1 cellular context compared by ENCODE assay signal in the genomic region with DNA sequence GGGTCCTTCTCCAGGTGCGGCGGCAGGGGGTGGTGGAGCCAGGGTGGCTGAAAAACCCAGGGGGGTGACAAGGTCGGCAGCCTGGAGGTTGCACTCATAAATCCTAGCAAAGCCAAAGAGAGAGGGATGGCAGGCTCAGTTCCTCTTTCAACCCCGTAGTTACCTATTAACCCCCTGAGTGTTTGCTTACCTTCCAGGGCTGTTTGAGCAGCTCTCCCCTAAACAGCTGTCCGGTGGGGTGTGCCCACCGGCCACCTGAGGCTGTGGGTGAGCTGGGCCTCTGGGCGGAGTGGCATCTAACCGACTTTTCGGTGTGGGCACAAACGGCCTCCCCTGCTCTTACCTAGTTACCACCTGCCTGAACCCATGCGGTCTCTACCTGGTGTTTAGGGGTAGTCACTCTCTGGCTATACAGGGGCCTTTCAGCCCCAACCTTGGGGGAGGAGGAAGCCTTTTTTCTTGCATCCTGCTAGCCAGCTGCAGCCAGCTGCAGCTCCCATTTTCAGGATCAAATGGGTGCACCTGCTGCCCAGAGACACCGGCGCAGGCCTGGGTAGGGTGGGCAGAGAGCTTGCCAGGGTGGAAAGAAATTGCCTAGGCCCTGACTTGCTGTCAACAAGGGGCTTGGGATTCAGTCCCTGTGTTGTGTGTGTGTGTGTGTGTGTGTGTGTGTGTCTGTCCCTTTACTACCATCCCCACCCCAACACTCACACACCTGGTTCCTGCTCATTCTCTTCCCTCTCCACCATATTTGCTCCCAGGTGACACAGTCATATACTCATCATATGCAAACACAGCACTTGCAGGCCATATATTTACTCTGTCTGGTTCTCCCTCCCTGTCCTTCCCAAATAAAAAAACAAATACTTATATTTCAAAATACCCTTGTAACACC.
TF ChIP-seq lines count a peak whose summit lies in the region.

No MANE protein-coding gene starts in this region.

TF ChIP-seq in HepG2, 621 proteins besides CTCF, POLR2A, EP300 and RAD21 (continued from another document and continues in another):
- TF ChIP-seq, protein P1, sequence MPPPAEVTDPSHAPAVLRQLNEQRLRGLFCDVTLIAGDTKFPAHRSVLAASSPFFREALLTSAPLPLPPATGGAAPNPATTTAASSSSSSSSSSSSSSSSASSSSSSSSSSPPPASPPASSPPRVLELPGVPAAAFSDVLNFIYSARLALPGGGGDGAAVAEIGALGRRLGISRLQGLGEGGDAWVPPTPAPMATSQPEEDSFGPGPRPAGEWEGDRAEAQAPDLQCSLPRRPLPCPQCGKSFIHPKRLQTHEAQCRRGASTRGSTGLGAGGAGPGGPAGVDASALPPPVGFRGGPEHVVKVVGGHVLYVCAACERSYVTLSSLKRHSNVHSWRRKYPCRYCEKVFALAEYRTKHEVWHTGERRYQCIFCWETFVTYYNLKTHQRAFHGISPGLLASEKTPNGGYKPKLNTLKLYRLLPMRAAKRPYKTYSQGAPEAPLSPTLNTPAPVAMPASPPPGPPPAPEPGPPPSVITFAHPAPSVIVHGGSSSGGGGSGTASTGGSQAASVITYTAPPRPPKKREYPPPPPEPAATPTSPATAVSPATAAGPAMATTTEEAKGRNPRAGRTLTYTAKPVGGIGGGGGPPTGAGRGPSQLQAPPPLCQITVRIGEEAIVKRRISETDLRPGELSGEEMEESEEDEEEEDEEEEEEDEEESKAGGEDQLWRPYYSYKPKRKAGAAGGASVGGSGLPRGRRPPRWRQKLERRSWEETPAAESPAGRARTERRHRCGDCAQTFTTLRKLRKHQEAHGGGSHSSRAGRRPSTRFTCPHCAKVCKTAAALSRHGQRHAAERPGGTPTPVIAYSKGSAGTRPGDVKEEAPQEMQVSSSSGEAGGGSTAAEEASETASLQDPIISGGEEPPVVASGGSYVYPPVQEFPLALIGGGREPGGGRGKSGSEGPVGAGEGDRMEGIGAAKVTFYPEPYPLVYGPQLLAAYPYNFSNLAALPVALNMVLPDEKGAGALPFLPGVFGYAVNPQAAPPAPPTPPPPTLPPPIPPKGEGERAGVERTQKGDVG (CRISPR knock-in tag; IDR thresholded peaks at IDR 0.05; ENCODE audit: borderline replicate concordance) = no peak
- TF ChIP-seq, protein P2, sequence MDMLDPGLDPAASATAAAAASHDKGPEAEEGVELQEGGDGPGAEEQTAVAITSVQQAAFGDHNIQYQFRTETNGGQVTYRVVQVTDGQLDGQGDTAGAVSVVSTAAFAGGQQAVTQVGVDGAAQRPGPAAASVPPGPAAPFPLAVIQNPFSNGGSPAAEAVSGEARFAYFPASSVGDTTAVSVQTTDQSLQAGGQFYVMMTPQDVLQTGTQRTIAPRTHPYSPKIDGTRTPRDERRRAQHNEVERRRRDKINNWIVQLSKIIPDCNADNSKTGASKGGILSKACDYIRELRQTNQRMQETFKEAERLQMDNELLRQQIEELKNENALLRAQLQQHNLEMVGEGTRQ (IDR thresholded peaks at IDR 0.05; ENCODE audit: low read depth, low read length) = no peak
- TF ChIP-seq, protein P2 (CRISPR knock-in tag; IDR thresholded peaks at IDR 0.05; ENCODE audit: borderline replicate concordance) = no peak
- TF ChIP-seq ZNF263 (CRISPR knock-in tag; IDR thresholded peaks at IDR 0.05) = no peak
- TF ChIP-seq ZBTB21 (CRISPR knock-in tag; IDR thresholded peaks at IDR 0.05) = no peak
- no peak for TF ChIP-seq ZNF253 (CRISPR knock-in tag; IDR thresholded peaks at IDR 0.05; ENCODE audit: borderline replicate concordance)
- no peak for TF ChIP-seq ZNF572 (CRISPR knock-in tag; IDR thresholded peaks at IDR 0.05)
- no peak for TF ChIP-seq SMYD3 (CRISPR knock-in tag; IDR thresholded peaks at IDR 0.05)
- TF ChIP-seq SNRNP70 (IDR thresholded peaks at IDR 0.05; ENCODE audit: low read depth, low read length) = no peak
- TF ChIP-seq SALL1 (CRISPR knock-in tag; IDR thresholded peaks at IDR 0.05) = peak; percentile 40; the same call in 1 of the 2 replicates
- no peak for TF ChIP-seq RFX3 (CRISPR knock-in tag; IDR thresholded peaks at IDR 0.05)
- TF ChIP-seq ZNF264 (CRISPR knock-in tag; IDR thresholded peaks at IDR 0.05) = no peak
- TF ChIP-seq CHD4 (IDR thresholded peaks at IDR 0.05; ENCODE audit: borderline replicate concordance, low read length) = no peak
- no peak for TF ChIP-seq SMAD9 (CRISPR knock-in tag; IDR thresholded peaks at IDR 0.05)
- TF ChIP-seq, protein P3, sequence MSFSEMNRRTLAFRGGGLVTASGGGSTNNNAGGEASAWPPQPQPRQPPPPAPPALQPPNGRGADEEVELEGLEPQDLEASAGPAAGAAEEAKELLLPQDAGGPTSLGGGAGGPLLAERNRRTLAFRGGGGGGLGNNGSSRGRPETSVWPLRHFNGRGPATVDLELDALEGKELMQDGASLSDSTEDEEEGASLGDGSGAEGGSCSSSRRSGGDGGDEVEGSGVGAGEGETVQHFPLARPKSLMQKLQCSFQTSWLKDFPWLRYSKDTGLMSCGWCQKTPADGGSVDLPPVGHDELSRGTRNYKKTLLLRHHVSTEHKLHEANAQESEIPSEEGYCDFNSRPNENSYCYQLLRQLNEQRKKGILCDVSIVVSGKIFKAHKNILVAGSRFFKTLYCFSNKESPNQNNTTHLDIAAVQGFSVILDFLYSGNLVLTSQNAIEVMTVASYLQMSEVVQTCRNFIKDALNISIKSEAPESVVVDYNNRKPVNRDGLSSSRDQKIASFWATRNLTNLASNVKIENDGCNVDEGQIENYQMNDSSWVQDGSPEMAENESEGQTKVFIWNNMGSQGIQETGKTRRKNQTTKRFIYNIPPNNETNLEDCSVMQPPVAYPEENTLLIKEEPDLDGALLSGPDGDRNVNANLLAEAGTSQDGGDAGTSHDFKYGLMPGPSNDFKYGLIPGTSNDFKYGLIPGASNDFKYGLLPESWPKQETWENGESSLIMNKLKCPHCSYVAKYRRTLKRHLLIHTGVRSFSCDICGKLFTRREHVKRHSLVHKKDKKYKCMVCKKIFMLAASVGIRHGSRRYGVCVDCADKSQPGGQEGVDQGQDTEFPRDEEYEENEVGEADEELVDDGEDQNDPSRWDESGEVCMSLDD (CRISPR knock-in tag; IDR thresholded peaks at IDR 0.05; ENCODE audit: borderline replicate concordance) = no peak
- no peak for TF ChIP-seq REXO4 (CRISPR knock-in tag; IDR thresholded peaks at IDR 0.05; ENCODE audit: borderline replicate concordance)
- TF ChIP-seq KDM6A (CRISPR knock-in tag; IDR thresholded peaks at IDR 0.05; ENCODE audit: low read depth) = no peak
- TF ChIP-seq, protein P4, sequence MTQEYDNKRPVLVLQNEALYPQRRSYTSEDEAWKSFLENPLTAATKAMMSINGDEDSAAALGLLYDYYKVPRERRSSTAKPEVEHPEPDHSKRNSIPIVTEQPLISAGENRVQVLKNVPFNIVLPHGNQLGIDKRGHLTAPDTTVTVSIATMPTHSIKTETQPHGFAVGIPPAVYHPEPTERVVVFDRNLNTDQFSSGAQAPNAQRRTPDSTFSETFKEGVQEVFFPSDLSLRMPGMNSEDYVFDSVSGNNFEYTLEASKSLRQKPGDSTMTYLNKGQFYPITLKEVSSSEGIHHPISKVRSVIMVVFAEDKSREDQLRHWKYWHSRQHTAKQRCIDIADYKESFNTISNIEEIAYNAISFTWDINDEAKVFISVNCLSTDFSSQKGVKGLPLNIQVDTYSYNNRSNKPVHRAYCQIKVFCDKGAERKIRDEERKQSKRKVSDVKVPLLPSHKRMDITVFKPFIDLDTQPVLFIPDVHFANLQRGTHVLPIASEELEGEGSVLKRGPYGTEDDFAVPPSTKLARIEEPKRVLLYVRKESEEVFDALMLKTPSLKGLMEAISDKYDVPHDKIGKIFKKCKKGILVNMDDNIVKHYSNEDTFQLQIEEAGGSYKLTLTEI (CRISPR knock-in tag; conservative IDR thresholded peaks at IDR 0.05) = no peak
- TF ChIP-seq THYN1 (CRISPR knock-in tag; IDR thresholded peaks at IDR 0.05; ENCODE audit: borderline replicate concordance, low read depth) = no peak
- no peak for TF ChIP-seq ZNF274 (CRISPR knock-in tag; IDR thresholded peaks at IDR 0.05)
- TF ChIP-seq, protein P5, sequence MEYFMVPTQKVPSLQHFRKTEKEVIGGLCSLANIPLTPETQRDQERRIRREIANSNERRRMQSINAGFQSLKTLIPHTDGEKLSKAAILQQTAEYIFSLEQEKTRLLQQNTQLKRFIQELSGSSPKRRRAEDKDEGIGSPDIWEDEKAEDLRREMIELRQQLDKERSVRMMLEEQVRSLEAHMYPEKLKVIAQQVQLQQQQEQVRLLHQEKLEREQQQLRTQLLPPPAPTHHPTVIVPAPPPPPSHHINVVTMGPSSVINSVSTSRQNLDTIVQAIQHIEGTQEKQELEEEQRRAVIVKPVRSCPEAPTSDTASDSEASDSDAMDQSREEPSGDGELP (IDR thresholded peaks at IDR 0.05; ENCODE audit: borderline replicate concordance, low read depth) = peak; percentile 97
- TF ChIP-seq GFI1 (CRISPR knock-in tag; IDR thresholded peaks at IDR 0.05; ENCODE audit: borderline replicate concordance) = peak; percentile 27; the same call in 1 of the 2 replicates
- TF ChIP-seq, protein P6, sequence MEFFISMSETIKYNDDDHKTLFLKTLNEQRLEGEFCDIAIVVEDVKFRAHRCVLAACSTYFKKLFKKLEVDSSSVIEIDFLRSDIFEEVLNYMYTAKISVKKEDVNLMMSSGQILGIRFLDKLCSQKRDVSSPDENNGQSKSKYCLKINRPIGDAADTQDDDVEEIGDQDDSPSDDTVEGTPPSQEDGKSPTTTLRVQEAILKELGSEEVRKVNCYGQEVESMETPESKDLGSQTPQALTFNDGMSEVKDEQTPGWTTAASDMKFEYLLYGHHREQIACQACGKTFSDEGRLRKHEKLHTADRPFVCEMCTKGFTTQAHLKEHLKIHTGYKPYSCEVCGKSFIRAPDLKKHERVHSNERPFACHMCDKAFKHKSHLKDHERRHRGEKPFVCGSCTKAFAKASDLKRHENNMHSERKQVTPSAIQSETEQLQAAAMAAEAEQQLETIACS (CRISPR knock-in tag; IDR thresholded peaks at IDR 0.05) = no peak
- no peak for TF ChIP-seq YEATS4 (CRISPR knock-in tag; IDR thresholded peaks at IDR 0.05; ENCODE audit: borderline replicate concordance)
- peak; percentile 64 for TF ChIP-seq RARA (CRISPR knock-in tag; IDR thresholded peaks at IDR 0.05)
- TF ChIP-seq ZNF430 (CRISPR knock-in tag; IDR thresholded peaks at IDR 0.05) = no peak
- no peak for TF ChIP-seq AKAP8 (CRISPR knock-in tag; IDR thresholded peaks at IDR 0.05)
- TF ChIP-seq TBL1XR1 (IDR thresholded peaks at IDR 0.05; ENCODE audit: borderline replicate concordance, low read length, partially characterized antibody) = no peak
- TF ChIP-seq KLF11 (CRISPR knock-in tag; IDR thresholded peaks at IDR 0.05) = no peak
- TF ChIP-seq, protein P7, sequence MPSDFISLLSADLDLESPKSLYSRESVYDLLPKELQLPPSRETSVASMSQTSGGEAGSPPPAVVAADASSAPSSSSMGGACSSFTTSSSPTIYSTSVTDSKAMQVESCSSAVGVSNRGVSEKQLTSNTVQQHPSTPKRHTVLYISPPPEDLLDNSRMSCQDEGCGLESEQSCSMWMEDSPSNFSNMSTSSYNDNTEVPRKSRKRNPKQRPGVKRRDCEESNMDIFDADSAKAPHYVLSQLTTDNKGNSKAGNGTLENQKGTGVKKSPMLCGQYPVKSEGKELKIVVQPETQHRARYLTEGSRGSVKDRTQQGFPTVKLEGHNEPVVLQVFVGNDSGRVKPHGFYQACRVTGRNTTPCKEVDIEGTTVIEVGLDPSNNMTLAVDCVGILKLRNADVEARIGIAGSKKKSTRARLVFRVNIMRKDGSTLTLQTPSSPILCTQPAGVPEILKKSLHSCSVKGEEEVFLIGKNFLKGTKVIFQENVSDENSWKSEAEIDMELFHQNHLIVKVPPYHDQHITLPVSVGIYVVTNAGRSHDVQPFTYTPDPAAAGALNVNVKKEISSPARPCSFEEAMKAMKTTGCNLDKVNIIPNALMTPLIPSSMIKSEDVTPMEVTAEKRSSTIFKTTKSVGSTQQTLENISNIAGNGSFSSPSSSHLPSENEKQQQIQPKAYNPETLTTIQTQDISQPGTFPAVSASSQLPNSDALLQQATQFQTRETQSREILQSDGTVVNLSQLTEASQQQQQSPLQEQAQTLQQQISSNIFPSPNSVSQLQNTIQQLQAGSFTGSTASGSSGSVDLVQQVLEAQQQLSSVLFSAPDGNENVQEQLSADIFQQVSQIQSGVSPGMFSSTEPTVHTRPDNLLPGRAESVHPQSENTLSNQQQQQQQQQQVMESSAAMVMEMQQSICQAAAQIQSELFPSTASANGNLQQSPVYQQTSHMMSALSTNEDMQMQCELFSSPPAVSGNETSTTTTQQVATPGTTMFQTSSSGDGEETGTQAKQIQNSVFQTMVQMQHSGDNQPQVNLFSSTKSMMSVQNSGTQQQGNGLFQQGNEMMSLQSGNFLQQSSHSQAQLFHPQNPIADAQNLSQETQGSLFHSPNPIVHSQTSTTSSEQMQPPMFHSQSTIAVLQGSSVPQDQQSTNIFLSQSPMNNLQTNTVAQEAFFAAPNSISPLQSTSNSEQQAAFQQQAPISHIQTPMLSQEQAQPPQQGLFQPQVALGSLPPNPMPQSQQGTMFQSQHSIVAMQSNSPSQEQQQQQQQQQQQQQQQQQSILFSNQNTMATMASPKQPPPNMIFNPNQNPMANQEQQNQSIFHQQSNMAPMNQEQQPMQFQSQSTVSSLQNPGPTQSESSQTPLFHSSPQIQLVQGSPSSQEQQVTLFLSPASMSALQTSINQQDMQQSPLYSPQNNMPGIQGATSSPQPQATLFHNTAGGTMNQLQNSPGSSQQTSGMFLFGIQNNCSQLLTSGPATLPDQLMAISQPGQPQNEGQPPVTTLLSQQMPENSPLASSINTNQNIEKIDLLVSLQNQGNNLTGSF (CRISPR knock-in tag; IDR thresholded peaks at IDR 0.05) = no peak
- TF ChIP-seq, protein P8, sequence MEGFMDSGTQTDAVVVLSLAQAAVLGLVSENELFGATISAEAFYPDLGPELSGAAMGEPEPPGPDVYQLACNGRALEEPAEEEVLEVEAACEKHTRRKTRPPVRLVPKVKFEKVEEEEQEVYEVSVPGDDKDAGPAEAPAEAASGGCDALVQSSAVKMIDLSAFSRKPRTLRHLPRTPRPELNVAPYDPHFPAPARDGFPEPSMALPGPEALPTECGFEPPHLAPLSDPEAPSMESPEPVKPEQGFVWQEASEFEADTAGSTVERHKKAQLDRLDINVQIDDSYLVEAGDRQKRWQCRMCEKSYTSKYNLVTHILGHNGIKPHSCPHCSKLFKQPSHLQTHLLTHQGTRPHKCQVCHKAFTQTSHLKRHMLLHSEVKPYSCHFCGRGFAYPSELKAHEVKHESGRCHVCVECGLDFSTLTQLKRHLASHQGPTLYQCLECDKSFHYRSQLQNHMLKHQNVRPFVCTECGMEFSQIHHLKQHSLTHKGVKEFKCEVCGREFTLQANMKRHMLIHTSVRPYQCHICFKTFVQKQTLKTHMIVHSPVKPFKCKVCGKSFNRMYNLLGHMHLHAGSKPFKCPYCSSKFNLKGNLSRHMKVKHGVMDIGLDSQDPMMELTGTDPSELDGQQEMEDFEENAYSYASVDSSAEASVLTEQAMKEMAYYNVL (CRISPR knock-in tag; IDR thresholded peaks at IDR 0.05; ENCODE audit: borderline replicate concordance) = 0 out of 2 replicates have a peak, but pooled peaks have one; percentile 27
- TF ChIP-seq POLR2AphosphoS5 (IDR thresholded peaks at IDR 0.05; ENCODE audit: low read depth, low read length) = no peak
- no peak for TF ChIP-seq ASH2L (IDR thresholded peaks at IDR 0.05; ENCODE audit: insufficient read length, low read depth, low read length)
- no peak for TF ChIP-seq ZNF343 (CRISPR knock-in tag; IDR thresholded peaks at IDR 0.05)
- no peak for TF ChIP-seq ESRRA (CRISPR knock-in tag; IDR thresholded peaks at IDR 0.05; ENCODE audit: low read depth)
- TF ChIP-seq TBX2 (CRISPR knock-in tag; IDR thresholded peaks at IDR 0.05; ENCODE audit: borderline replicate concordance) = 0 out of 2 replicates have a peak, but pooled peaks have one; percentile 39
- no peak for TF ChIP-seq ZNF660 (CRISPR knock-in tag; IDR thresholded peaks at IDR 0.05; ENCODE audit: borderline replicate concordance, low read depth)
